In the genomic region with DNA sequence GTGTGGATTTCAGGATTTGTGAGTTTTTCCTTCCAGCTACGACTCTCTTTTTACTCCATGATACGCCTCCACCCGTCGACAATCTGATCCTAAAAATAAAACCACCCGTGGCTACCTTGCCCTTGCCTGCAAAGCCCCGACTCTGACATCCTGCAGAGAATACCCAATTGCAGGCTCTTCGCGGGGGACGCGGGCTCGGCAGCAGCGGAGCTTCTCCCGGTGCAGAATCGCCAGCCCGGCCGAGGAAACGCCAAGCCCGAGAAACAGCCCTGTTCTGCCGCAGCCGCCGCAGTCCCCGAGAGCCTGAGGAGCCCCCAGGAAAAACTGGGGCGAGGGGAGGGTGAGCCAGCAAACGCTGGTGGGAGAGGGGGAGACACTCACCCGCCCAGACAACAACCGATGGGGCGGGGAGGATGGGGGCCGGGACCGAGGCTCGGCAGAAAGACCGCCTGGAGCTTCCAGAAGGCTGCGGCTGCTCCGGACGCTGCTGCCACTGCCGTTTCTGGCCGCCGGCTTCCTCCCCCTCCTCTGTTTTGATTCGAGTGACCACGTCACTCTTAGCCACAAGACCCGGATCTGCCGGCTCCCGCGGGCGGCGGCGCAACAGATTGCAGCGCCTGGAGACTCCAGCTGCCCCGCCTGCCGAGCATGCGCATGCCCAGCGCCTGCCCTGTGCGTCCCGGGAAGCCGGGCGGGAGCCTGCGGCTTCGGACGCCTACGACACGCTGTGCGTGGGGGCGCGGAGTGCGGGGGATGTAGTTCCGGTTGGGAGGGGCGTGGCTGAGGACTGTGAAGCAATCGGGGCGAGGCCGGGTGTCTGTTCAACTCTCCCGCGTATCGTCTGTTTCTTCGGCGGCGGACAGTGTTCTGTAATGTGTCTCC, we compare ENCODE assay signal across 8 cellular contexts. TPM values are rescaled to one million over a fixed set of nuclear protein-coding genes. Genes with fewer than 3 reads are reported as not detected.
DNase-seq lines count a peak whose midpoint lies in the region; ATAC-seq and TF ChIP-seq lines count a peak whose summit lies in the region.

A gene (minus strand): TSS at position 508 of the 882 bp plus-strand sequence. CDS start 33,720 bp downstream, outside the sequence.

- no peaks in the 10 kb centered on the region for H3K36me3 ChIP-seq in aorta (ENCODE audit: control insufficient read depth in 1 of 2, insufficient read depth in 2 of 2, low read length in 1 of 2)

- intact Hi-C loops in aorta (cut with DNase I): loop anchor here (1.0 to 2.0 kb wide), 3 partner anchors 111 to 180 kb away; a partner anchor contains a TSS

- peak; percentile 83 for TF ChIP-seq POLR2A in GM18505 (IDR thresholded peaks at IDR 0.05; ENCODE audit: borderline replicate concordance, extremely low read depth, insufficient read depth, insufficient read length)

- peak; percentile 88 to 93 for DNase-seq in NCI-H1930 (lab: John Stamatoyannopoulos, UW)
- DNase-seq in T1000 (lab: John Stamatoyannopoulos, UW): peak; percentile 99
- peak; percentile 100 for DNase-seq in astrocyte of the hippocampus (ENCODE audit: low read depth, low spot score)
- peak; percentile 97 for DNase-seq in hepatic stellate cell (ENCODE audit: low spot score)
- DNase-seq in renal cortical epithelial cell (ENCODE audit: low read depth): peak; percentile 91
- DNase-seq in aorta: peak; percentile 99

- ATAC-seq in GM18505 (IDR thresholded peaks at IDR 0.05; ENCODE audit: unreplicated experiment) (peak; percentile 70), HG02943 (IDR thresholded peaks at IDR 0.05; ENCODE audit: low read depth, unreplicated experiment) (peak; percentile 65), aorta (ENCODE audit: low FRiP score) (peak; percentile 99)

- H3K9me3 ChIP-seq in aorta (ENCODE audit: control insufficient read depth, low read length): no peaks in the 10 kb centered on the region

- WGBS in aorta, 2 donors: 0% methylated on average over 72 to 75 of the region's 75 CpGs

- H3K27me3 ChIP-seq in aorta (ENCODE audit: control insufficient read depth in 1 of 2, insufficient read depth in 2 of 2, low read length in 1 of 2): no peaks in the 10 kb centered on the region

- H3K27ac ChIP-seq in aorta (ENCODE audit: low read depth in 1 of 2, low read length in 2 of 2): peak within 1 kb of the TSS; percentile 10 to 97

- peak within 1 kb of the TSS; percentile 82 to 92 for H3K4me3 ChIP-seq in aorta (ENCODE audit: low read length in 2 of 2)

- no peaks in the 10 kb centered on the region for H3K4me1 ChIP-seq in aorta (ENCODE audit: control insufficient read depth in 1 of 2, insufficient read depth in 2 of 2, low read length in 2 of 2)

RNA-seq across cellular contexts. Expression of the gene that starts here (rescaled TPM):
- total RNA-seq in renal cortical epithelial cell: 45.3 and 89.7 TPM in 2 replicates
- 10 to 100 TPM; 68.5 to 72.1 TPM for total RNA-seq in aorta
- 10 to 100 TPM; 28.5 to 44.1 TPM for polyA plus RNA-seq in aorta

Comparison
In these comparisons a context has a peak if more than half of its experiments do, and no peak if none do; other contexts are left out.
1. Peak in every context shown above with its lines: DNase-seq, ATAC-seq, H3K4me3 ChIP-seq and H3K27ac ChIP-seq.